27 cellular contexts compared by ENCODE assay signal in genomic region chr5:168002116-168002515, GRCh38.
"Had no signal": no experiment of that assay in that cellular context is flagged by ENCODE, and none has a peak within 500 bp of the region (broad histone marks: within the 10 kb centered on the region; RNA-seq: fewer than 3 reads in every experiment).

No MANE protein-coding gene starts in this region.

- H2AFZ ChIP-seq: hepatocyte, parathyroid adenoma had no signal

- H3K27me3 Mint-ChIP-seq: dendritic cell treated with granulocyte-macrophage colony-stimulating factor and Interleukin-4, amounts not matched to agents 40 ng/mL and 50 ng/mL, for 4 days; naive B cell; natural killer cell treated with Interleukin-12 subunit alpha and Interleukin-12 subunit beta and Interleukin-15 and Interleukin-18, amount 100 ng/mL, for 72 hours; stimulated activated memory B cell treated with anti-CD40 and anti-IgM and Interleukin-4, amounts not matched to agents 10 μg/mL and 1 μg/mL and 100 μg/mL, for 72 hours had no signal

- H3K36me3 Mint-ChIP-seq: mesothelial cell of epicardium; naive B cell; natural killer cell treated with Interleukin-12 subunit alpha and Interleukin-12 subunit beta and Interleukin-15 and Interleukin-18, amount 100 ng/mL, for 72 hours; stimulated activated memory B cell treated with anti-CD40 and anti-IgM and Interleukin-4, amounts not matched to agents 10 μg/mL and 1 μg/mL and 100 μg/mL, for 72 hours had no signal

- H3K9me3 Mint-ChIP-seq: dendritic cell treated with granulocyte-macrophage colony-stimulating factor and Interleukin-4, amounts not matched to agents 40 ng/mL and 50 ng/mL, for 4 days; endodermal cell; mesothelial cell of epicardium; neural crest cell; stimulated activated memory B cell treated with anti-CD40 and anti-IgM and Interleukin-4, amounts not matched to agents 10 μg/mL and 1 μg/mL and 100 μg/mL, for 72 hours; type B pancreatic cell had no signal

- H3K27ac Mint-ChIP-seq: dendritic cell treated with granulocyte-macrophage colony-stimulating factor and Interleukin-4, amounts not matched to agents 40 ng/mL and 50 ng/mL, for 4 days; endodermal cell; mesothelial cell of epicardium; naive B cell; natural killer cell treated with Interleukin-12 subunit alpha and Interleukin-12 subunit beta and Interleukin-15 and Interleukin-18, amount 100 ng/mL, for 72 hours; progenitor cell of endocrine pancreas; stimulated activated memory B cell treated with anti-CD40 and anti-IgM and Interleukin-4, amounts not matched to agents 10 μg/mL and 1 μg/mL and 100 μg/mL, for 72 hours; type B pancreatic cell had no signal

- H3K4me2 ChIP-seq: hepatocyte had no signal

- H3K4me3 ChIP-seq: colonic mucosa, heart left ventricle, hepatocyte, left lung, mucosa of descending colon, right atrium auricular region, skin epidermis, spleen, testis, tibial artery had no signal

- H3K36me3 ChIP-seq: colonic mucosa, heart left ventricle, left lung, right atrium auricular region, spleen, tibial artery had no signal

- H3K9ac ChIP-seq: parathyroid adenoma had no signal

- H3K27ac ChIP-seq: colonic mucosa, hepatocyte, left lung, parathyroid adenoma, right atrium auricular region, skin epidermis, spleen, tibial artery had no signal

- H3K79me2 ChIP-seq: hepatocyte, parathyroid adenoma had no signal

- H3K4me1 Mint-ChIP-seq: naive B cell; stimulated activated memory B cell treated with anti-CD40 and anti-IgM and Interleukin-4, amounts not matched to agents 10 μg/mL and 1 μg/mL and 100 μg/mL, for 72 hours had no signal

- H3K4me1 ChIP-seq: colonic mucosa, left lung, parathyroid adenoma, right atrium auricular region, spleen had no signal

- H3K4me3 Mint-ChIP-seq: dendritic cell treated with granulocyte-macrophage colony-stimulating factor and Interleukin-4, amounts not matched to agents 40 ng/mL and 50 ng/mL, for 4 days; endodermal cell; mesothelial cell of epicardium; naive B cell; natural killer cell treated with Interleukin-12 subunit alpha and Interleukin-12 subunit beta and Interleukin-15 and Interleukin-18, amount 100 ng/mL, for 72 hours; neural crest cell; stimulated activated memory B cell treated with anti-CD40 and anti-IgM and Interleukin-4, amounts not matched to agents 10 μg/mL and 1 μg/mL and 100 μg/mL, for 72 hours; type B pancreatic cell had no signal

- DNase-seq: colonic mucosa; effector CD8-positive, alpha-beta T cell; endodermal cell; heart left ventricle; left cardiac atrium; left lung; mesenchymal stem cell; mucosa of descending colon; naive B cell; spleen; stimulated activated CD4-positive, alpha-beta T cell treated with anti-CD3 and anti-CD28 coated beads, Interleukin-4, amount 100 ng/mL, for 4 hours; stimulated activated naive CD8-positive, alpha-beta T cell treated with anti-CD3 and anti-CD28 coated beads, Interleukin-15, Interleukin-2, amounts not matched to agents 100 U/mL and 50 U/mL, for 24 hours; substantia nigra; testis; tibial artery had no signal

- H3K27me3 ChIP-seq: colonic mucosa, heart left ventricle, hepatocyte, left lung, right atrium auricular region, spleen, testis, tibial artery had no signal

- H3K9me3 ChIP-seq: colonic mucosa, heart left ventricle, left lung, mucosa of descending colon, right atrium auricular region, spleen, testis, tibial artery had no signal

- ATAC-seq: heart left ventricle; left cardiac atrium; left lung; mucosa of descending colon; natural killer cell treated with Interleukin-12 subunit alpha and Interleukin-12 subunit beta and Interleukin-15 and Interleukin-18, amount 100 ng/mL, for 72 hours; sciatic nerve; stimulated activated memory B cell treated with anti-CD40 and anti-IgM and Interleukin-4, amounts not matched to agents 10 μg/mL and 1 μg/mL and 100 μg/mL, for 72 hours; stimulated activated naive CD8-positive, alpha-beta T cell treated with anti-CD3 and anti-CD28 coated beads, Interleukin-15, Interleukin-2, amounts not matched to agents 100 U/mL and 50 U/mL, for 24 hours had no signal
